15 cellular contexts compared by ENCODE assay signal in the genomic region with DNA sequence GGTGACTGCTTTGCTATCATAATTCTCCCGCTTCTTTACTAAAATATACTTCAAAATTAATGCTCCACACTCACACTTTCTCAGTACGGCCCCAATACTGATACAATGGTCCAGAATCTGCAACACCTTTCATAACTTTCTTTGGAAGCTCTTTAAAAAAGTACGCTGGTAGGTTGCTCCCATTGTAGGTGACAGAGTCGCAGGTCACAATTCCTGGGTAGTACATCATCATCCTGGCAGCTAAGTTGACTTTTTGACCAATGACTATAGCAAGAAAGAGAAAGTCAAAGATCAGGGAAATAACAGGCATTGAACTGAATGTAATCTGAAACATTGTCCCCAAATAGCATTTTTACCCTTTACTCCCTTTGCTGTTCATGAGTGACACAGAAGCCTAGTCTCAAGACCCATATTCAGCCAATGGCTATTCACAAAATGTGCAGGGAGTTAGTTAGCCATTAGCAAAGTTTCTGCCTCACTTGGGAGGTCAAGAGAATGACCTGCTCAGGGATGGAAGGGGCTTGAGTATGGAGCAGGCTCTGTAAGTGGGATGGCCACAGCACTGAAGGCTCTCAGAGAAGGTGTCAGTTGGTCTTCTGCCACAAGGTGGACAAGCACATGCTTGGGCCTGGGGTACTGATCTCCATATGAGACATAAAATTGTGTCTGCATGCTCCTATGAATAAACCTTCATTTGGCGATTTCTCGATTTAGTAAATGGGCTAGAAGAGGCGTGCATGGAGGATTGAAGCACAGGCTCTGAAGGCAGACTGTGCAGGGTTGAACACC. TPM values are rescaled to one million over a fixed set of nuclear protein-coding genes. Genes with fewer than 3 reads are reported as not detected.
"Had no signal": no experiment of that assay in that cellular context is flagged by ENCODE, and none has a peak within 500 bp of the region (broad histone marks: within the 10 kb centered on the region; RNA-seq: fewer than 3 reads in every experiment).

No MANE protein-coding gene starts in this region.

- H3K27me3 ChIP-seq: breast epithelium, gastrocnemius medialis, heart left ventricle, uterus had no signal

- ATAC-seq: activated naive CD8-positive, alpha-beta T cell treated with anti-CD3 and anti-CD28 coated beads, Interleukin-2, amount 50 U/mL, for 24 hours; gastrocnemius medialis; heart left ventricle; naive thymus-derived CD8-positive, alpha-beta T cell had no signal

- H3K4me3 ChIP-seq: breast epithelium, gastrocnemius medialis, heart left ventricle, uterus had no signal

- H3K4me3 Mint-ChIP-seq: activated naive CD4-positive, alpha-beta T cell treated with anti-CD3 and anti-CD28 coated beads for 36 hours; activated naive CD8-positive, alpha-beta T cell treated with anti-CD3 and anti-CD28 coated beads, Interleukin-2, amount 50 U/mL, for 24 hours; memory B cell; naive thymus-derived CD8-positive, alpha-beta T cell had no signal

- H3K27me3 Mint-ChIP-seq: activated naive CD8-positive, alpha-beta T cell treated with anti-CD3 and anti-CD28 coated beads, Interleukin-2, amount 50 U/mL, for 24 hours; naive thymus-derived CD8-positive, alpha-beta T cell had no signal

- DNase-seq: activated CD4-positive, alpha-beta T cell treated with anti-CD3 and anti-CD28 coated beads, Interleukin-2, amount 50 U/mL, for 1 hour; activated naive CD4-positive, alpha-beta T cell treated with anti-CD3 and anti-CD28 coated beads for 36 hours; activated naive CD8-positive, alpha-beta T cell treated with anti-CD3 and anti-CD28 coated beads, Interleukin-2, amount 50 U/mL, for 24 hours; aorta; gastrocnemius medialis; heart left ventricle; naive thymus-derived CD8-positive, alpha-beta T cell; stimulated activated CD4-positive, alpha-beta T cell treated with anti-CD3 and anti-CD28 coated beads, Interleukin-1b, Interleukin-23, amount 100 ng/mL, for 48 hours; uterus had no signal

- H3K36me3 ChIP-seq: breast epithelium, gastrocnemius medialis, heart left ventricle, uterus had no signal

- FAIRE-seq: islet of Langerhans had no signal

- H3K4me1 Mint-ChIP-seq: activated naive CD8-positive, alpha-beta T cell treated with anti-CD3 and anti-CD28 coated beads, Interleukin-2, amount 50 U/mL, for 24 hours; memory B cell; naive thymus-derived CD8-positive, alpha-beta T cell had no signal

- H3K27ac Mint-ChIP-seq: activated naive CD4-positive, alpha-beta T cell treated with anti-CD3 and anti-CD28 coated beads for 36 hours; activated naive CD8-positive, alpha-beta T cell treated with anti-CD3 and anti-CD28 coated beads, Interleukin-2, amount 50 U/mL, for 24 hours; activated T-helper 2 cell treated with anti-CD3 and anti-CD28 coated beads, Interferon-gamma antibody, Interleukin-2, Interleukin-4, amounts not matched to agents 10 μg/mL and 5 μg/mL and 100 μg/mL, durations not matched to agents 14 hours and 24 hours and 36 hours; memory B cell; naive thymus-derived CD8-positive, alpha-beta T cell had no signal

- H3K9me3 ChIP-seq: breast epithelium, gastrocnemius medialis, heart left ventricle, uterus had no signal

- H3K9me3 Mint-ChIP-seq: activated naive CD4-positive, alpha-beta T cell treated with anti-CD3 and anti-CD28 coated beads for 36 hours; activated naive CD8-positive, alpha-beta T cell treated with anti-CD3 and anti-CD28 coated beads, Interleukin-2, amount 50 U/mL, for 24 hours; activated T-helper 2 cell treated with anti-CD3 and anti-CD28 coated beads, Interferon-gamma antibody, Interleukin-2, Interleukin-4, amounts not matched to agents 10 μg/mL and 5 μg/mL and 100 μg/mL, durations not matched to agents 14 hours and 24 hours and 36 hours; memory B cell; naive thymus-derived CD8-positive, alpha-beta T cell had no signal

- H2AFZ ChIP-seq: parathyroid adenoma had no signal

- H3K79me2 ChIP-seq: parathyroid adenoma had no signal

- H3K4me1 ChIP-seq: breast epithelium, gastrocnemius medialis, parathyroid adenoma, uterus had no signal

- H3K27ac ChIP-seq: breast epithelium, gastrocnemius medialis, heart left ventricle, parathyroid adenoma, uterus had no signal

- H3K36me3 Mint-ChIP-seq: memory B cell; naive thymus-derived CD8-positive, alpha-beta T cell had no signal

- H3K9ac ChIP-seq: parathyroid adenoma had no signal

RNA-seq across cellular contexts. Expression of gene ADCY10, which starts 35.4 kb away (rescaled TPM):
- total RNA-seq: epithelial cell of proximal tubule had no signal
- polyA plus RNA-seq: naive thymus-derived CD8-positive, alpha-beta T cell had no signal
